In genomic region chr6:291148-291696, GRCh38 we compare ENCODE assay signal across 8 cellular contexts. TPM values are rescaled to one million over a fixed set of nuclear protein-coding genes. Genes with fewer than 3 reads are reported as not detected.
DNase-seq lines count a peak whose midpoint lies in the region; ATAC-seq and TF ChIP-seq lines count a peak whose summit lies in the region.

No MANE protein-coding gene starts in this region.

- H3K27ac ChIP-seq in right lobe of liver, result peak overlapping the region; percentile 95 to 99 (median 96)
- peak overlapping the region; percentile 98 for H3K27ac ChIP-seq in urinary bladder (ENCODE audit: low read depth)

- no peaks in the 10 kb centered on the region for H3K27me3 Mint-ChIP-seq in stimulated activated naive CD8-positive, alpha-beta T cell treated with anti-CD3 and anti-CD28 coated beads, Interleukin-15, Interleukin-2, amounts not matched to agents 100 ng/mL and 50 ng/mL, for 24 hours

- H3K9me3 ChIP-seq in right lobe of liver, result no peaks in the 10 kb centered on the region

- intact Hi-C loops in right lobe of liver (cut with DNase I), result no loop called here

- TF ChIP-seq POLR2A in right lobe of liver (IDR thresholded peaks at IDR 0.05), result no peak

- H3K36me3 ChIP-seq in right lobe of liver (no peaks in the 10 kb centered on the region), urinary bladder (ENCODE audit: insufficient read depth) (no peaks in the 10 kb centered on the region)

- no peak for TF ChIP-seq CTCF in astrocyte of the cerebellum (IDR thresholded peaks at IDR 0.05; ENCODE audit: low read depth, low read length, missing control alignments)
- no peak for TF ChIP-seq CTCF in right lobe of liver (IDR thresholded peaks at IDR 0.05)

- peaks cover 60% of the 10 kb centered on the region for H3K4me1 Mint-ChIP-seq in stimulated activated naive CD8-positive, alpha-beta T cell treated with anti-CD3 and anti-CD28 coated beads, Interleukin-15, Interleukin-2, amounts not matched to agents 100 ng/mL and 50 ng/mL, for 24 hours (ENCODE audit: low read depth)

- H3K36me3 Mint-ChIP-seq in stimulated activated naive CD8-positive, alpha-beta T cell treated with anti-CD3 and anti-CD28 coated beads, Interleukin-15, Interleukin-2, amounts not matched to agents 100 ng/mL and 50 ng/mL, for 24 hours (ENCODE audit: low read depth), result no peaks in the 10 kb centered on the region

- no peaks in the 10 kb centered on the region for H3K9me3 Mint-ChIP-seq in stimulated activated naive CD8-positive, alpha-beta T cell treated with anti-CD3 and anti-CD28 coated beads, Interleukin-15, Interleukin-2, amounts not matched to agents 100 ng/mL and 50 ng/mL, for 24 hours

- in situ Hi-C loops in astrocyte of the cerebellum (cut with HindIII; ENCODE audit: low sequenced_read_pairs), result no loop called here

- H3K4me3 ChIP-seq in astrocyte of the cerebellum (ENCODE audit: low read depth, low read length) (peak overlapping the region; percentile 62), right lobe of liver (peak overlapping the region; percentile 59 to 78 (median 71)), urinary bladder (ENCODE audit: low read depth, low read length) (peak overlapping the region; percentile 73)

- H3K4me3 Mint-ChIP-seq in stimulated activated naive CD8-positive, alpha-beta T cell treated with anti-CD3 and anti-CD28 coated beads, Interleukin-15, Interleukin-2, amounts not matched to agents 100 ng/mL and 50 ng/mL, for 24 hours, result peak overlapping the region; percentile 75

- ATAC-seq in stimulated activated naive CD8-positive, alpha-beta T cell treated with anti-CD3 and anti-CD28 coated beads, Interleukin-15, Interleukin-2, amounts not matched to agents 100 U/mL and 50 U/mL, for 24 hours, result no peak
- ATAC-seq in right lobe of liver (peak; percentile 0 to 12 (median 1)), HG03520 (IDR thresholded peaks at IDR 0.05; ENCODE audit: unreplicated experiment) (no peak)

- peaks cover 0 to 18% (median 3%) of the 10 kb centered on the region in 4 donors for H3K4me1 ChIP-seq in right lobe of liver
- H3K4me1 ChIP-seq in urinary bladder (ENCODE audit: insufficient read depth), result no peaks in the 10 kb centered on the region

- no peaks in the 10 kb centered on the region for H3K27me3 ChIP-seq in right lobe of liver

- H3K27ac Mint-ChIP-seq in stimulated activated naive CD8-positive, alpha-beta T cell treated with anti-CD3 and anti-CD28 coated beads, Interleukin-15, Interleukin-2, amounts not matched to agents 100 ng/mL and 50 ng/mL, for 24 hours, result peak overlapping the region; percentile 89

- DNase-seq in stimulated activated naive CD8-positive, alpha-beta T cell treated with anti-CD3 and anti-CD28 coated beads, Interleukin-15, Interleukin-2, amounts not matched to agents 100 U/mL and 50 U/mL, for 24 hours, result no peak
- DNase-seq in astrocyte of the cerebellum (ENCODE audit: low read depth) (no peak), right lobe of liver (no peak), midbrain (lab: John Stamatoyannopoulos, UW) (no peak), HUDEP-2 (lab: John Stamatoyannopoulos, UW; ENCODE audit: unreplicated experiment in 76 of 76) (no peak)

- WGBS in right lobe of liver (ENCODE audit: insufficient coverage, low coverage, low lambda C conversion rate, missing lambda C conversion rate), result 28% methylated on average over 8 of the region's 8 CpGs
- WGBS in urinary bladder, result 48% methylated on average over 8 of the region's 8 CpGs

RNA-seq across cellular contexts. Expression of gene DUSP22, which starts 1.1 kb away (rescaled TPM):
- total RNA-seq in right lobe of liver (10 to 100 TPM; 20.6 to 24.8 (median 21.3) TPM), urinary bladder (23.2 TPM)
- 59.0 TPM for polyA plus RNA-seq in urinary bladder

Comparison
In these comparisons a context has a peak if more than half of its experiments do, and no peak if none do; other contexts are left out.
1. ATAC-seq: peak in right lobe of liver (4 of 4); none in stimulated activated naive CD8-positive, alpha-beta T cell treated with anti-CD3 and anti-CD28 coated beads, Interleukin-15, Interleukin-2, amounts not matched to agents 100 U/mL and 50 U/mL, for 24 hours (single experiment) and HG03520 (single experiment).
2. Peak in every context shown above with its lines, with median percentiles within 50 percentile points of each other: H3K4me3 ChIP-seq.